Comparison of ENCODE assay signal across 24 cellular contexts in genomic region chr6:16069222-16069621, GRCh38.
"Had no signal": no experiment of that assay in that cellular context is flagged by ENCODE, and none has a peak within 500 bp of the region (broad histone marks: within the 10 kb centered on the region; RNA-seq: fewer than 3 reads in every experiment).

No MANE protein-coding gene starts in this region.

- H3K4me1 Mint-ChIP-seq: activated CD4-positive, alpha-beta memory T cell treated with anti-CD3 and anti-CD28 coated beads, Interleukin-2, amount 10 ng/mL, durations not matched to agents 7 days and 5 days; activated CD4-positive, alpha-beta T cell treated with anti-CD3 and anti-CD28 coated beads, Interleukin-2, amount 10 ng/mL, durations not matched to agents 7 days and 5 days; activated naive CD4-positive, alpha-beta T cell treated with anti-CD3 and anti-CD28 coated beads, Interleukin-2, amount 50 U/mL, for 24 hours; activated naive CD8-positive, alpha-beta T cell treated with anti-CD3 and anti-CD28 coated beads for 36 hours; activated naive CD8-positive, alpha-beta T cell treated with anti-CD3 and anti-CD28 coated beads, Interleukin-2, amount 50 U/mL, for 24 hours had no signal

- ATAC-seq: activated naive CD8-positive, alpha-beta T cell treated with anti-CD3 and anti-CD28 coated beads, Interleukin-2, amount 50 U/mL, for 24 hours; activated T-cell treated with anti-CD3 and anti-CD28 coated beads, Interleukin-2, amount 50 U/mL, for 72 hours; body of pancreas had no signal

- DNase-seq: activated CD4-positive, alpha-beta memory T cell treated with anti-CD3 and anti-CD28 coated beads, Interleukin-2, amount 10 ng/mL, durations not matched to agents 7 days and 5 days; activated CD4-positive, alpha-beta T cell treated with anti-CD3 and anti-CD28 coated beads for 1 hour; activated CD4-positive, alpha-beta T cell treated with anti-CD3 and anti-CD28 coated beads for 4 hours; activated CD4-positive, alpha-beta T cell treated with anti-CD3 and anti-CD28 coated beads, Interleukin-2, amount 10 ng/mL, durations not matched to agents 7 days and 5 days; activated CD4-positive, alpha-beta T cell treated with anti-CD3 and anti-CD28 coated beads, Interleukin-2, amount 50 U/mL, for 4 hours; activated CD8-positive, alpha-beta memory T cell treated with anti-CD3 and anti-CD28 coated beads, Interleukin-2, amount 50 U/mL, for 48 hours; activated naive CD4-positive, alpha-beta T cell treated with anti-CD3 and anti-CD28 coated beads for 36 hours; activated naive CD8-positive, alpha-beta T cell treated with anti-CD3 and anti-CD28 coated beads for 36 hours; activated naive CD8-positive, alpha-beta T cell treated with anti-CD3 and anti-CD28 coated beads, Interleukin-2, amount 50 U/mL, for 24 hours; activated T-cell treated with anti-CD3 and anti-CD28 coated beads for 4 hours; activated T-cell treated with anti-CD3 and anti-CD28 coated beads, Interleukin-2, amount 50 U/mL, for 24 hours; activated T-cell treated with anti-CD3 and anti-CD28 coated beads, Interleukin-2, amount 50 U/mL, for 72 hours; adrenal gland; amygdala; aorta; body of pancreas; central memory CD4-positive, alpha-beta T cell; cerebellar nuclear complex; colonic mucosa; effector CD8-positive, alpha-beta T cell; foreskin fibroblast; head of caudate nucleus; T-helper 2 cell had no signal

- H3K4me3 Mint-ChIP-seq: activated CD4-positive, alpha-beta memory T cell treated with anti-CD3 and anti-CD28 coated beads, Interleukin-2, amount 10 ng/mL, durations not matched to agents 7 days and 5 days; activated CD4-positive, alpha-beta T cell treated with anti-CD3 and anti-CD28 coated beads, Interleukin-2, amount 10 ng/mL, durations not matched to agents 7 days and 5 days; activated naive CD4-positive, alpha-beta T cell treated with anti-CD3 and anti-CD28 coated beads for 36 hours; activated naive CD4-positive, alpha-beta T cell treated with anti-CD3 and anti-CD28 coated beads, Interleukin-2, amount 50 U/mL, for 24 hours; activated naive CD8-positive, alpha-beta T cell treated with anti-CD3 and anti-CD28 coated beads for 36 hours; activated naive CD8-positive, alpha-beta T cell treated with anti-CD3 and anti-CD28 coated beads, Interleukin-2, amount 50 U/mL, for 24 hours; activated T-cell treated with anti-CD3 and anti-CD28 coated beads, Interleukin-2, amount 50 U/mL, for 24 hours; activated T-cell treated with anti-CD3 and anti-CD28 coated beads, Interleukin-2, amount 50 U/mL, for 72 hours had no signal

- H3K36me3 Mint-ChIP-seq: activated naive CD8-positive, alpha-beta T cell treated with anti-CD3 and anti-CD28 coated beads for 36 hours had no signal

- H3K27ac Mint-ChIP-seq: activated CD4-positive, alpha-beta memory T cell treated with anti-CD3 and anti-CD28 coated beads, Interleukin-2, amount 10 ng/mL, durations not matched to agents 7 days and 5 days; activated CD4-positive, alpha-beta T cell treated with anti-CD3 and anti-CD28 coated beads, Interleukin-2, amount 10 ng/mL, durations not matched to agents 7 days and 5 days; activated naive CD4-positive, alpha-beta T cell treated with anti-CD3 and anti-CD28 coated beads for 36 hours; activated naive CD4-positive, alpha-beta T cell treated with anti-CD3 and anti-CD28 coated beads, Interleukin-2, amount 50 U/mL, for 24 hours; activated naive CD8-positive, alpha-beta T cell treated with anti-CD3 and anti-CD28 coated beads for 36 hours; activated naive CD8-positive, alpha-beta T cell treated with anti-CD3 and anti-CD28 coated beads, Interleukin-2, amount 50 U/mL, for 24 hours; activated T-cell treated with anti-CD3 and anti-CD28 coated beads, Interleukin-2, amount 50 U/mL, for 24 hours; activated T-cell treated with anti-CD3 and anti-CD28 coated beads, Interleukin-2, amount 50 U/mL, for 72 hours had no signal

- H3K27me3 Mint-ChIP-seq: activated CD4-positive, alpha-beta T cell treated with anti-CD3 and anti-CD28 coated beads, Interleukin-2, amount 10 ng/mL, durations not matched to agents 7 days and 5 days; activated naive CD4-positive, alpha-beta T cell treated with anti-CD3 and anti-CD28 coated beads, Interleukin-2, amount 50 U/mL, for 24 hours had no signal

- H3K9me3 Mint-ChIP-seq: activated CD4-positive, alpha-beta memory T cell treated with anti-CD3 and anti-CD28 coated beads, Interleukin-2, amount 10 ng/mL, durations not matched to agents 7 days and 5 days; activated CD4-positive, alpha-beta T cell treated with anti-CD3 and anti-CD28 coated beads, Interleukin-2, amount 10 ng/mL, durations not matched to agents 7 days and 5 days; activated naive CD4-positive, alpha-beta T cell treated with anti-CD3 and anti-CD28 coated beads for 36 hours; activated naive CD4-positive, alpha-beta T cell treated with anti-CD3 and anti-CD28 coated beads, Interleukin-2, amount 50 U/mL, for 24 hours; activated naive CD8-positive, alpha-beta T cell treated with anti-CD3 and anti-CD28 coated beads for 36 hours; activated naive CD8-positive, alpha-beta T cell treated with anti-CD3 and anti-CD28 coated beads, Interleukin-2, amount 50 U/mL, for 24 hours; activated T-cell treated with anti-CD3 and anti-CD28 coated beads, Interleukin-2, amount 50 U/mL, for 24 hours; activated T-cell treated with anti-CD3 and anti-CD28 coated beads, Interleukin-2, amount 50 U/mL, for 72 hours had no signal
